1 cellular context compared by ENCODE assay signal in the genomic region with DNA sequence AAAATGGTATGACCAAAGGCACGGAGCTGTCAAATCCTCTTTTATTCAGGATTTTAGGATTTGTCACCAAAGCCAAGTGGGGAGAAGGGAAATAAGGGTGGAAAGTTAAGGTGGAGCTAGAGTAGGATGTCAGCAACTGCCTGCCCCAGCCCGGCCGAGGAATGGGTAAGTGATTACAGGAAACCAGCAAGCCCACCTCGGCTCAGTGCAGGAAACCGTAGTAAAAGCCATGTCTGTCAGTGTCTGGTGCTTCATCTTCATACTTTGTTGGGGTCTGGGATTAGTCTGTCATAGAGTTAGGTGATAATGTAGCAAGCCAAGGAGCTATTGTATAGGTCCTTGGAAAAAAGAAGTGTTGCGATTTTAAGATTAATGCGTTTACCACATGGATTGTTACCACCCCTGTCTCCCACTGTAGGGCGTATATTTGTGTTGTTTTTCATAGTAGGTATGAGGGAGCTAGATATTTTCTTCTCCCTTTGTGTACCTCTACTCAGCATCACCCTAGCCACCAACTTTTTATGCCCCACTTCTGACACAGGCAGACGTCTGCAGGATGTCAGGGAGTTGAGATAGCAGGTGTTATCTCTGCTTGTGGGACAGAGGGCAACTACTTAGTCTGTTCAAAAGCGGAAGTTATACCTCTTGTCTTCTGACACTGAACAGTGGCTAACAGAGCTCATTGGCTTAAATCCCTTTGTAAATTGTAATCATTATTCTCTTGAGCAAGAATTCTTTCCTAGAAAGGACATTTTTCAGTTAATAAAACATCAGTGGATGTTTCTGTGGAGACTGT.
TF ChIP-seq lines count a peak whose summit lies in the region.

No MANE protein-coding gene starts in this region.

TF ChIP-seq in K562, 482 proteins besides CTCF, POLR2A, EP300 and RAD21 (continued from another document and continues in another):
- TF ChIP-seq RBFOX2 (IDR thresholded peaks at IDR 0.05; ENCODE audit: low read depth, low read length): no peak
- TF ChIP-seq COPS2 (conservative IDR thresholded peaks at IDR 0.05): no peak
- no peak for TF ChIP-seq ZNF347 (CRISPR knock-in tag; IDR thresholded peaks at IDR 0.05; ENCODE audit: low read depth)
- peak; percentile 29 for TF ChIP-seq MEIS2 (IDR thresholded peaks at IDR 0.05; ENCODE audit: partially characterized antibody)
- TF ChIP-seq GABPA (tag; conservative IDR thresholded peaks at IDR 0.05; ENCODE audit: low read depth): peak; percentile 39; the same call in 1 of the 2 replicates
- peak; percentile 36; the same call in 1 of the 2 replicates for TF ChIP-seq KLF16 (IDR thresholded peaks at IDR 0.05)
- no peak for TF ChIP-seq FOXP1 (CRISPR knock-in tag; IDR thresholded peaks at IDR 0.05)
- TF ChIP-seq DIDO1 (tag; IDR thresholded peaks at IDR 0.05; ENCODE audit: low read depth): no peak
- no peak for TF ChIP-seq SNIP1 (IDR thresholded peaks at IDR 0.05; ENCODE audit: low read depth)
- no peak for TF ChIP-seq C11orf30 (IDR thresholded peaks at IDR 0.05; ENCODE audit: low read depth)
- TF ChIP-seq, protein P1, sequence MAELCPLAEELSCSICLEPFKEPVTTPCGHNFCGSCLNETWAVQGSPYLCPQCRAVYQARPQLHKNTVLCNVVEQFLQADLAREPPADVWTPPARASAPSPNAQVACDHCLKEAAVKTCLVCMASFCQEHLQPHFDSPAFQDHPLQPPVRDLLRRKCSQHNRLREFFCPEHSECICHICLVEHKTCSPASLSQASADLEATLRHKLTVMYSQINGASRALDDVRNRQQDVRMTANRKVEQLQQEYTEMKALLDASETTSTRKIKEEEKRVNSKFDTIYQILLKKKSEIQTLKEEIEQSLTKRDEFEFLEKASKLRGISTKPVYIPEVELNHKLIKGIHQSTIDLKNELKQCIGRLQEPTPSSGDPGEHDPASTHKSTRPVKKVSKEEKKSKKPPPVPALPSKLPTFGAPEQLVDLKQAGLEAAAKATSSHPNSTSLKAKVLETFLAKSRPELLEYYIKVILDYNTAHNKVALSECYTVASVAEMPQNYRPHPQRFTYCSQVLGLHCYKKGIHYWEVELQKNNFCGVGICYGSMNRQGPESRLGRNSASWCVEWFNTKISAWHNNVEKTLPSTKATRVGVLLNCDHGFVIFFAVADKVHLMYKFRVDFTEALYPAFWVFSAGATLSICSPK (IDR thresholded peaks at IDR 0.05; ENCODE audit: borderline replicate concordance): no peak
- TF ChIP-seq, protein P2, sequence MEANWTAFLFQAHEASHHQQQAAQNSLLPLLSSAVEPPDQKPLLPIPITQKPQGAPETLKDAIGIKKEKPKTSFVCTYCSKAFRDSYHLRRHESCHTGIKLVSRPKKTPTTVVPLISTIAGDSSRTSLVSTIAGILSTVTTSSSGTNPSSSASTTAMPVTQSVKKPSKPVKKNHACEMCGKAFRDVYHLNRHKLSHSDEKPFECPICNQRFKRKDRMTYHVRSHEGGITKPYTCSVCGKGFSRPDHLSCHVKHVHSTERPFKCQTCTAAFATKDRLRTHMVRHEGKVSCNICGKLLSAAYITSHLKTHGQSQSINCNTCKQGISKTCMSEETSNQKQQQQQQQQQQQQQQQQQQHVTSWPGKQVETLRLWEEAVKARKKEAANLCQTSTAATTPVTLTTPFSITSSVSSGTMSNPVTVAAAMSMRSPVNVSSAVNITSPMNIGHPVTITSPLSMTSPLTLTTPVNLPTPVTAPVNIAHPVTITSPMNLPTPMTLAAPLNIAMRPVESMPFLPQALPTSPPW (CRISPR knock-in tag; IDR thresholded peaks at IDR 0.05): peak; percentile 30; the same call in 1 of the 2 replicates
- TF ChIP-seq ZNF561 (CRISPR knock-in tag; conservative IDR thresholded peaks at IDR 0.05): no peak
- no peak for TF ChIP-seq ETV1 (tag; conservative IDR thresholded peaks at IDR 0.05; ENCODE audit: low read depth)
- no peak for TF ChIP-seq ZNF124 (CRISPR knock-in tag; IDR thresholded peaks at IDR 0.05)
- TF ChIP-seq HOXB6 (CRISPR knock-in tag; IDR thresholded peaks at IDR 0.05; ENCODE audit: borderline replicate concordance): no peak
- no peak for TF ChIP-seq CREBBP (IDR thresholded peaks at IDR 0.05; ENCODE audit: low read depth, low read length)
- TF ChIP-seq, protein P3, sequence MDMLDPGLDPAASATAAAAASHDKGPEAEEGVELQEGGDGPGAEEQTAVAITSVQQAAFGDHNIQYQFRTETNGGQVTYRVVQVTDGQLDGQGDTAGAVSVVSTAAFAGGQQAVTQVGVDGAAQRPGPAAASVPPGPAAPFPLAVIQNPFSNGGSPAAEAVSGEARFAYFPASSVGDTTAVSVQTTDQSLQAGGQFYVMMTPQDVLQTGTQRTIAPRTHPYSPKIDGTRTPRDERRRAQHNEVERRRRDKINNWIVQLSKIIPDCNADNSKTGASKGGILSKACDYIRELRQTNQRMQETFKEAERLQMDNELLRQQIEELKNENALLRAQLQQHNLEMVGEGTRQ (CRISPR knock-in tag; IDR thresholded peaks at IDR 0.05): no peak
- TF ChIP-seq TCF3 (CRISPR knock-in tag; IDR thresholded peaks at IDR 0.05): peak; percentile 22; the same call in 1 of the 2 replicates
- TF ChIP-seq, protein P4, sequence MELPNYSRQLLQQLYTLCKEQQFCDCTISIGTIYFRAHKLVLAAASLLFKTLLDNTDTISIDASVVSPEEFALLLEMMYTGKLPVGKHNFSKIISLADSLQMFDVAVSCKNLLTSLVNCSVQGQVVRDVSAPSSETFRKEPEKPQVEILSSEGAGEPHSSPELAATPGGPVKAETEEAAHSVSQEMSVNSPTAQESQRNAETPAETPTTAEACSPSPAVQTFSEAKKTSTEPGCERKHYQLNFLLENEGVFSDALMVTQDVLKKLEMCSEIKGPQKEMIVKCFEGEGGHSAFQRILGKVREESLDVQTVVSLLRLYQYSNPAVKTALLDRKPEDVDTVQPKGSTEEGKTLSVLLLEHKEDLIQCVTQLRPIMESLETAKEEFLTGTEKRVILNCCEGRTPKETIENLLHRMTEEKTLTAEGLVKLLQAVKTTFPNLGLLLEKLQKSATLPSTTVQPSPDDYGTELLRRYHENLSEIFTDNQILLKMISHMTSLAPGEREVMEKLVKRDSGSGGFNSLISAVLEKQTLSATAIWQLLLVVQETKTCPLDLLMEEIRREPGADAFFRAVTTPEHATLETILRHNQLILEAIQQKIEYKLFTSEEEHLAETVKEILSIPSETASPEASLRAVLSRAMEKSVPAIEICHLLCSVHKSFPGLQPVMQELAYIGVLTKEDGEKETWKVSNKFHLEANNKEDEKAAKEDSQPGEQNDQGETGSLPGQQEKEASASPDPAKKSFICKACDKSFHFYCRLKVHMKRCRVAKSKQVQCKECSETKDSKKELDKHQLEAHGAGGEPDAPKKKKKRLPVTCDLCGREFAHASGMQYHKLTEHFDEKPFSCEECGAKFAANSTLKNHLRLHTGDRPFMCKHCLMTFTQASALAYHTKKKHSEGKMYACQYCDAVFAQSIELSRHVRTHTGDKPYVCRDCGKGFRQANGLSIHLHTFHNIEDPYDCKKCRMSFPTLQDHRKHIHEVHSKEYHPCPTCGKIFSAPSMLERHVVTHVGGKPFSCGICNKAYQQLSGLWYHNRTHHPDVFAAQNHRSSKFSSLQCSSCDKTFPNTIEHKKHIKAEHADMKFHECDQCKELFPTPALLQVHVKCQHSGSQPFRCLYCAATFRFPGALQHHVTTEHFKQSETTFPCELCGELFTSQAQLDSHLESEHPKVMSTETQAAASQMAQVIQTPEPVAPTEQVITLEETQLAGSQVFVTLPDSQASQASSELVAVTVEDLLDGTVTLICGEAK (IDR thresholded peaks at IDR 0.05): no peak
- TF ChIP-seq, protein P4 (CRISPR knock-in tag; IDR thresholded peaks at IDR 0.05): no peak
- TF ChIP-seq, protein P5, sequence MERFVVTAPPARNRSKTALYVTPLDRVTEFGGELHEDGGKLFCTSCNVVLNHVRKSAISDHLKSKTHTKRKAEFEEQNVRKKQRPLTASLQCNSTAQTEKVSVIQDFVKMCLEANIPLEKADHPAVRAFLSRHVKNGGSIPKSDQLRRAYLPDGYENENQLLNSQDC (CRISPR knock-in tag; IDR thresholded peaks at IDR 0.05): no peak
- no peak for TF ChIP-seq ZNF699 (CRISPR knock-in tag; IDR thresholded peaks at IDR 0.05; ENCODE audit: insufficient replicate concordance)
- TF ChIP-seq ZBTB8A (IDR thresholded peaks at IDR 0.05; ENCODE audit: partially characterized antibody): no peak
- no peak for TF ChIP-seq POLR2AphosphoS5 (IDR thresholded peaks at IDR 0.05; ENCODE audit: control insufficient read depth, insufficient read depth, low read depth, low read length)
- TF ChIP-seq NCOR1 (IDR thresholded peaks at IDR 0.05): peak; percentile 42; the same call in 1 of the 2 replicates
- TF ChIP-seq SIRT6 (IDR thresholded peaks at IDR 0.05; ENCODE audit: low read depth, low read length): no peak
- TF ChIP-seq POLR2H (tag; IDR thresholded peaks at IDR 0.05; ENCODE audit: low read depth): no peak
- TF ChIP-seq BRCA1 (IDR thresholded peaks at IDR 0.05): no peak
- no peak for TF ChIP-seq BRCA1 (CRISPR knock-in tag; IDR thresholded peaks at IDR 0.05)
- TF ChIP-seq, protein P6, sequence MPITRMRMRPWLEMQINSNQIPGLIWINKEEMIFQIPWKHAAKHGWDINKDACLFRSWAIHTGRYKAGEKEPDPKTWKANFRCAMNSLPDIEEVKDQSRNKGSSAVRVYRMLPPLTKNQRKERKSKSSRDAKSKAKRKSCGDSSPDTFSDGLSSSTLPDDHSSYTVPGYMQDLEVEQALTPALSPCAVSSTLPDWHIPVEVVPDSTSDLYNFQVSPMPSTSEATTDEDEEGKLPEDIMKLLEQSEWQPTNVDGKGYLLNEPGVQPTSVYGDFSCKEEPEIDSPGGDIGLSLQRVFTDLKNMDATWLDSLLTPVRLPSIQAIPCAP (CRISPR knock-in tag; IDR thresholded peaks at IDR 0.05; ENCODE audit: borderline replicate concordance): no peak
- TF ChIP-seq PTRF (tag; IDR thresholded peaks at IDR 0.05): no peak
- peak; percentile 47 for TF ChIP-seq CBFA2T3 (IDR thresholded peaks at IDR 0.05)
- TF ChIP-seq RBM14 (IDR thresholded peaks at IDR 0.05; ENCODE audit: borderline replicate concordance, insufficient read depth, low read depth, low read length): no peak
- TF ChIP-seq, protein P7, sequence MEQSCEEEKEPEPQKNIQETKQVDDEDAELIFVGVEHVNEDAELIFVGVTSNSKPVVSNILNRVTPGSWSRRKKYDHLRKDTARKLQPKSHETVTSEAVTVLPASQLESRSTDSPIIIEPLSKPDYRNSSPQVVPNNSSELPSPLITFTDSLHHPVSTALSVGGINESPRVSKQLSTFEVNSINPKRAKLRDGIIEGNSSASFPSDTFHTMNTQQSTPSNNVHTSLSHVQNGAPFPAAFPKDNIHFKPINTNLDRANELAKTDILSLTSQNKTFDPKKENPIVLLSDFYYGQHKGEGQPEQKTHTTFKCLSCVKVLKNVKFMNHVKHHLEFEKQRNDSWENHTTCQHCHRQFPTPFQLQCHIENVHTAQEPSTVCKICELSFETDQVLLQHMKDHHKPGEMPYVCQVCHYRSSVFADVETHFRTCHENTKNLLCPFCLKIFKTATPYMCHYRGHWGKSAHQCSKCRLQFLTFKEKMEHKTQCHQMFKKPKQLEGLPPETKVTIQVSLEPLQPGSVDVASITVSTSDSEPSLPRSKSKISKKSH (CRISPR knock-in tag; IDR thresholded peaks at IDR 0.05): no peak
- peak; percentile 39; the same call in 1 of the 2 replicates for TF ChIP-seq CTBP1 (IDR thresholded peaks at IDR 0.05; ENCODE audit: borderline replicate concordance)
- no peak for TF ChIP-seq SAFB2 (IDR thresholded peaks at IDR 0.05; ENCODE audit: borderline replicate concordance, low read depth, low read length, severe bottlenecking)
- TF ChIP-seq ZNF197 (CRISPR knock-in tag; IDR thresholded peaks at IDR 0.05; ENCODE audit: low read depth): no peak
- TF ChIP-seq, protein P8, sequence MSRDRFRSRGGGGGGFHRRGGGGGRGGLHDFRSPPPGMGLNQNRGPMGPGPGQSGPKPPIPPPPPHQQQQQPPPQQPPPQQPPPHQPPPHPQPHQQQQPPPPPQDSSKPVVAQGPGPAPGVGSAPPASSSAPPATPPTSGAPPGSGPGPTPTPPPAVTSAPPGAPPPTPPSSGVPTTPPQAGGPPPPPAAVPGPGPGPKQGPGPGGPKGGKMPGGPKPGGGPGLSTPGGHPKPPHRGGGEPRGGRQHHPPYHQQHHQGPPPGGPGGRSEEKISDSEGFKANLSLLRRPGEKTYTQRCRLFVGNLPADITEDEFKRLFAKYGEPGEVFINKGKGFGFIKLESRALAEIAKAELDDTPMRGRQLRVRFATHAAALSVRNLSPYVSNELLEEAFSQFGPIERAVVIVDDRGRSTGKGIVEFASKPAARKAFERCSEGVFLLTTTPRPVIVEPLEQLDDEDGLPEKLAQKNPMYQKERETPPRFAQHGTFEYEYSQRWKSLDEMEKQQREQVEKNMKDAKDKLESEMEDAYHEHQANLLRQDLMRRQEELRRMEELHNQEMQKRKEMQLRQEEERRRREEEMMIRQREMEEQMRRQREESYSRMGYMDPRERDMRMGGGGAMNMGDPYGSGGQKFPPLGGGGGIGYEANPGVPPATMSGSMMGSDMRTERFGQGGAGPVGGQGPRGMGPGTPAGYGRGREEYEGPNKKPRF (IDR thresholded peaks at IDR 0.05; ENCODE audit: low read depth, low read length): no peak
- TF ChIP-seq MIER1 (IDR thresholded peaks at IDR 0.05; ENCODE audit: low read depth): no peak
- no peak for TF ChIP-seq XRCC4 (IDR thresholded peaks at IDR 0.05; ENCODE audit: extremely low read depth, insufficient read depth, insufficient read length)
- TF ChIP-seq NFATC3 (IDR thresholded peaks at IDR 0.05): no peak
- no peak for TF ChIP-seq NR2C1 (IDR thresholded peaks at IDR 0.05)
- no peak for TF ChIP-seq NR2C1 (tag; IDR thresholded peaks at IDR 0.05)
- no peak for TF ChIP-seq ZNF77 (CRISPR knock-in tag; IDR thresholded peaks at IDR 0.05)
